31 cellular contexts compared by ENCODE assay signal in genomic region chr19:467554-467953, GRCh38. TPM values are rescaled to one million over a fixed set of nuclear protein-coding genes. Genes with fewer than 3 reads are reported as not detected.
"Had no signal": no experiment of that assay in that cellular context is flagged by ENCODE, and none has a peak within 500 bp of the region (broad histone marks: within the 10 kb centered on the region; RNA-seq: fewer than 3 reads in every experiment).

No MANE protein-coding gene starts in this region.

- H3K27ac ChIP-seq: brain microvascular endothelial cell, coronary artery, dorsolateral prefrontal cortex, WERI-Rb-1 had no signal

- H3K36me3 Mint-ChIP-seq: activated naive CD8-positive, alpha-beta T cell; T-cell had no signal

- H3K4me1 Mint-ChIP-seq: activated B cell treated with CpG ODN at 0.5 μM for 24 hours; activated T-helper 17 cell treated with anti-CD3 and anti-CD28 coated beads, Interleukin-2, amount 50 U/mL, for 72 hours; central memory CD8-positive, alpha-beta T cell; endodermal cell had no signal

- H3K27me3 ChIP-seq: brain microvascular endothelial cell, dorsolateral prefrontal cortex had no signal

- H3K9me3 Mint-ChIP-seq: activated CD8-positive, alpha-beta T cell treated with anti-CD3 and anti-CD28 coated beads for 36 hours; activated T-cell treated with anti-CD3 and anti-CD28 coated beads, Interleukin-2, amount 50 U/mL, for 4 hours; activated T-helper 17 cell treated with anti-CD3 and anti-CD28 coated beads, Interleukin-2, amount 50 U/mL, for 72 hours; central memory CD8-positive, alpha-beta T cell; endodermal cell; T-cell; T-helper 1 cell treated with Interleukin-12 subunit alpha and Interleukin-12 subunit beta and Interleukin-4 antibody, amounts not matched to agents 30 μg/mL and 1 μg/mL, for 36 hours had no signal

- H3K4me3 ChIP-seq: coronary artery, dorsolateral prefrontal cortex had no signal

- DNase-seq: activated B cell treated with CpG ODN at 0.5 μM for 24 hours; activated CD4-positive, alpha-beta T cell treated with anti-CD3 and anti-CD28 coated beads for 48 hours; activated CD4-positive, alpha-beta T cell treated with anti-CD3 and anti-CD28 coated beads, Interleukin-2, amount 50 U/mL, for 1 hour; activated CD4-positive, alpha-beta T cell treated with anti-CD3 and anti-CD28 coated beads, Interleukin-2, amount 50 U/mL, for 48 hours; activated CD8-positive, alpha-beta memory T cell treated with anti-CD3 and anti-CD28 coated beads for 24 hours; activated CD8-positive, alpha-beta T cell treated with anti-CD3 and anti-CD28 coated beads for 36 hours; activated effector memory CD4-positive, alpha-beta T cell treated with Interleukin-2 at 50 U/mL for 16 hours; activated gamma-delta T cell treated with Interleukin-2 at 50 U/mL for 16 hours; activated naive CD4-positive, alpha-beta T cell treated with anti-CD3 and anti-CD28 coated beads, Interleukin-2, amount 50 U/mL, for 16 hours; activated naive CD4-positive, alpha-beta T cell treated with Interleukin-2 at 50 U/mL for 16 hours; activated T-cell treated with anti-CD3 and anti-CD28 coated beads, Interleukin-2, amount 50 U/mL, for 4 hours; amniotic stem cell; anterior cingulate cortex; brain microvascular endothelial cell; dorsolateral prefrontal cortex; effector memory CD4-positive, alpha-beta T cell; endodermal cell; foreskin fibroblast; T-cell; T1000; WERI-Rb-1 had no signal

- ATAC-seq: activated CD4-positive, CD25-positive, alpha-beta regulatory T cell treated with anti-CD3 and anti-CD28 coated beads, Interleukin-2, amount 50 U/mL, for 24 hours; activated CD8-positive, alpha-beta T cell treated with anti-CD3 and anti-CD28 coated beads for 36 hours; activated T-cell treated with anti-CD3 and anti-CD28 coated beads, Interleukin-2, amount 50 U/mL, for 4 hours; activated T-helper 17 cell treated with anti-CD3 and anti-CD28 coated beads, Interleukin-2, amount 50 U/mL, for 72 hours; esophagus mucosa; T-cell had no signal

- H3K4me3 Mint-ChIP-seq: activated B cell treated with CpG ODN at 0.5 μM for 24 hours; activated CD8-positive, alpha-beta T cell treated with anti-CD3 and anti-CD28 coated beads for 36 hours; activated naive CD8-positive, alpha-beta T cell; activated T-cell treated with anti-CD3 and anti-CD28 coated beads, Interleukin-2, amount 50 U/mL, for 4 hours; activated T-helper 17 cell treated with anti-CD3 and anti-CD28 coated beads, Interleukin-2, amount 50 U/mL, for 72 hours; central memory CD8-positive, alpha-beta T cell; dendritic cell treated with granulocyte-macrophage colony-stimulating factor and Interleukin-4, amounts not matched to agents 40 ng/mL and 50 ng/mL, for 4 days; endodermal cell; T-cell; T-helper 1 cell treated with Interleukin-12 subunit alpha and Interleukin-12 subunit beta and Interleukin-4 antibody, amounts not matched to agents 30 μg/mL and 1 μg/mL, for 36 hours had no signal

- H3K27me3 Mint-ChIP-seq: activated B cell treated with CpG ODN at 0.5 μM for 24 hours; activated naive CD8-positive, alpha-beta T cell; activated T-helper 17 cell treated with anti-CD3 and anti-CD28 coated beads, Interleukin-2, amount 50 U/mL, for 72 hours had no signal

- H3K27ac Mint-ChIP-seq: activated B cell treated with CpG ODN at 0.5 μM for 24 hours; activated CD8-positive, alpha-beta T cell treated with anti-CD3 and anti-CD28 coated beads for 36 hours; activated naive CD8-positive, alpha-beta T cell; activated T-helper 17 cell treated with anti-CD3 and anti-CD28 coated beads, Interleukin-2, amount 50 U/mL, for 72 hours; dendritic cell treated with granulocyte-macrophage colony-stimulating factor and Interleukin-4, amounts not matched to agents 40 ng/mL and 50 ng/mL, for 4 days; endodermal cell; T-cell; T-helper 1 cell treated with Interleukin-12 subunit alpha and Interleukin-12 subunit beta and Interleukin-4 antibody, amounts not matched to agents 30 μg/mL and 1 μg/mL, for 36 hours had no signal

- H3K36me3 ChIP-seq: brain microvascular endothelial cell, WERI-Rb-1 had no signal

RNA-seq across cellular contexts. Expression of gene SHC2, which starts 6.7 kb away (rescaled TPM):
- total RNA-seq: activated B cell treated with CpG ODN at 0.5 μM for 24 hours; T-helper 2 cell treated with Interferon-gamma antibody and Interleukin-4, amounts not matched to agents 100 ng/mL and 5 ng/mL, for 36 hours had no signal

RNA-seq across cellular contexts. Expression of gene MADCAM1, which starts 28.7 kb away (rescaled TPM):
- total RNA-seq: bronchial epithelial cell had no signal

RNA-seq across cellular contexts. Expression of gene C2CD4C, which starts 58.6 kb away (rescaled TPM):
- total RNA-seq: activated B cell treated with CpG ODN at 0.5 μM for 24 hours had no signal
